Comparison of ENCODE assay signal across 8 cellular contexts in genomic region chr11:3796796-3797328, GRCh38. TPM values are rescaled to one million over a fixed set of nuclear protein-coding genes. Genes with fewer than 3 reads are reported as not detected.
DNase-seq lines count a peak whose midpoint lies in the region; ATAC-seq and TF ChIP-seq lines count a peak whose summit lies in the region.

No MANE protein-coding gene starts in this region.

- peak overlapping the region; percentile 84 for H3K4me2 ChIP-seq in DND-41 (ENCODE audit: insufficient read depth, low read length)

- peaks cover 46% of the 10 kb centered on the region for H3K4me1 ChIP-seq in DND-41 (ENCODE audit: insufficient read depth, low read length)

- peaks cover 39% of the 10 kb centered on the region for H3K36me3 ChIP-seq in DND-41 (ENCODE audit: insufficient read depth, low read length)

- TF ChIP-seq CTCF in DND-41 (IDR thresholded peaks at IDR 0.05; ENCODE audit: borderline replicate concordance, extremely low read depth, low read length, poor library complexity, severe bottlenecking), result no peak

- peak overlapping the region; percentile 57 for H2AFZ ChIP-seq in DND-41 (ENCODE audit: low read depth, low read length)

- WGBS in adipose tissue, 3 donors, result 0 to 1% (median 0%) methylated on average over 24 to 26 of the region's 26 CpGs

- H3K4me3 ChIP-seq in DND-41 (ENCODE audit: low read depth in 1 of 2, low read length in 2 of 2), result peak overlapping the region; percentile 66 to 88

- H3K9ac ChIP-seq in DND-41 (ENCODE audit: low read depth, low read length), result peak overlapping the region; percentile 93

- DNase-seq in DND-41 (no peak), HuH-7 (ENCODE audit: low spot score) (peak; percentile 34), iPS-NIHi7 (ENCODE audit: extremely low spot score) (peak; percentile 64), substantia nigra (lab: John Stamatoyannopoulos, UW) (peak in 6 of 49 donors; percentile 37 to 78 (median 47)), A172 (ENCODE audit: low spot score) (no peak)
- DNase-seq in activated CD4-positive, alpha-beta T cell treated with anti-CD3 and anti-CD28 coated beads, Interleukin-2, amount 50 U/mL, for 1 hour, result no peak

- no peaks in the 10 kb centered on the region for H3K27me3 ChIP-seq in DND-41 (ENCODE audit: insufficient read depth, low read length, poor library complexity)

- H4K20me1 ChIP-seq in DND-41 (ENCODE audit: insufficient read depth, low read length), result peaks cover 44% of the 10 kb centered on the region

- H3K27ac ChIP-seq in DND-41 (ENCODE audit: low read length) (peak overlapping the region; percentile 88), adipose tissue (ENCODE audit: low read depth, low read length) (peak overlapping the region; percentile 76), substantia nigra (ENCODE audit: low read depth, low read length, poor library complexity, severe bottlenecking) (peak overlapping the region; percentile 80)

- ATAC-seq in DND-41 (ENCODE audit: insufficient read depth, low read depth) (peak; percentile 46), GM21529 (IDR thresholded peaks at IDR 0.05; ENCODE audit: unreplicated experiment) (peak; percentile 26)

- peaks cover 69% of the 10 kb centered on the region for H3K79me2 ChIP-seq in DND-41 (ENCODE audit: insufficient read depth, low read length)

- no peaks in the 10 kb centered on the region for H3K9me3 ChIP-seq in DND-41 (ENCODE audit: insufficient read depth, low read length, severe bottlenecking)

RNA-seq across cellular contexts. Expression of gene NUP98, which starts 0.5 kb away (rescaled TPM):
- polyA plus RNA-seq in adipose tissue, result 10 to 100 TPM; 17.9 to 52.7 (median 19.6) TPM
- 96.6 and 104 TPM in 2 replicates for total RNA-seq in A172 (2014; rRNA removed; shearing (Covaris generic))

RNA-seq across cellular contexts. Expression of gene PGAP2, which starts 11.5 kb away (rescaled TPM):
- 10 to 100 TPM; 10.4 to 21.9 (median 11.5) TPM for polyA plus RNA-seq in adipose tissue
- total RNA-seq in A172 (2014; rRNA removed; shearing (Covaris generic)), result 15.4 and 16.6 TPM in 2 replicates

RNA-seq across cellular contexts. Expression of gene RHOG, which starts 43.9 kb away (rescaled TPM):
- 10 to 100 TPM; 30.4 to 94.7 (median 88.8) TPM for polyA plus RNA-seq in adipose tissue
- total RNA-seq in A172 (2014; rRNA removed; shearing (Covaris generic)), result 40.6 and 50.9 TPM in 2 replicates

RNA-seq across cellular contexts. Expression of gene STIM1, which starts 58.6 kb away (rescaled TPM):
- 10 to 100 TPM; 17.6 to 49.7 (median 40.0) TPM for polyA plus RNA-seq in adipose tissue
- total RNA-seq in A172 (2014; rRNA removed; shearing (Covaris generic)), result 23.6 and 27.1 TPM in 2 replicates

Comparison
In these comparisons a context has a peak if more than half of its experiments do, and no peak if none do; other contexts are left out.
1. DNase-seq: peak in HuH-7 (single experiment) and iPS-NIHi7 (single experiment); none in DND-41 (single experiment), A172 (single experiment) and activated CD4-positive, alpha-beta T cell treated with anti-CD3 and anti-CD28 coated beads, Interleukin-2, amount 50 U/mL, for 1 hour (single experiment).
2. Peak in every context shown above with its lines, with median percentiles within 50 percentile points of each other: H3K27ac ChIP-seq.